Comparison of ENCODE assay signal across 13 cellular contexts in the genomic region with DNA sequence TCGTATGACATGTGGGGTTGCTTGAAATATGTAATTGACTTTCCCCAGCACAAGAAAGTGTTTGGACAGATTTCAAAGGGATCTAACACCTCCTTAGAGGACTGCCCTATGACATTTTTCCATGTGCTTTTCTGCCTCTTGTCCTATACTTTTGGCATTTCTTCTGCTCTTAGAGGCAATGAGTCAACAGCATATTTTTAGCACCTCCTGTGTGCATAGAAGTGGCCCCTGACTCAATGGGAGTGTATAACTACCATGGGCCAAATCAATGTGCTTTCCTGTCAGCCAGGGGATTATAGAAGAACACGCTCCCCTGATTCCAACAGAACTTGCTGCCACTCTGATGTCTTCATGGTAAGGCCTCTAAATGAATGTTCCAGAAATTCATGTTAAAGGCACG. TPM values are rescaled to one million over a fixed set of nuclear protein-coding genes. Genes with fewer than 3 reads are reported as not detected.
"Had no signal": no experiment of that assay in that cellular context is flagged by ENCODE, and none has a peak within 500 bp of the region (broad histone marks: within the 10 kb centered on the region; RNA-seq: fewer than 3 reads in every experiment).

No MANE protein-coding gene starts in this region.

RNA-seq across cellular contexts. Expression of gene PGM5, which starts 4.7 kb away (rescaled TPM):
- total RNA-seq: chondrocyte had no signal

RNA-seq across cellular contexts. Expression of gene FOXD4L3, which starts 49.1 kb away (rescaled TPM):
- total RNA-seq: chondrocyte, colonic mucosa, dermis microvascular lymphatic vessel endothelial cell, esophagus mucosa, gastrocnemius medialis, glomerular endothelial cell, hepatocyte, kidney, left colon, left lobe of liver, lung microvascular endothelial cell, mesenteric fat pad, myocyte had no signal
